ENCODE assay signal across 8 cellular contexts in genomic region chr6:28080631-28081485, GRCh38.
DNase-seq lines count a peak whose midpoint lies in the region; ATAC-seq lines count a peak whose summit lies in the region.

No MANE protein-coding gene starts in this region.

- H3K4me1 Mint-ChIP-seq in central memory CD8-positive, alpha-beta T cell: peaks cover 20% of the 10 kb centered on the region

- H3K27me3 Mint-ChIP-seq in central memory CD8-positive, alpha-beta T cell: no peaks in the 10 kb centered on the region

- no peaks in the 10 kb centered on the region for H3K9me3 Mint-ChIP-seq in central memory CD8-positive, alpha-beta T cell

- DNase-seq in AG08396 (ENCODE audit: low spot score) (peak; percentile 93), NCI-H226 (peak; percentile 78), inferior parietal cortex (ENCODE audit: extremely low spot score) (peak; percentile 99), smooth muscle cell of the brain vasculature (ENCODE audit: low read depth, low spot score) (peak; percentile 96)
- peak; percentile 79 for DNase-seq in activated CD4-positive, CD25-positive, alpha-beta regulatory T cell treated with anti-CD3 and anti-CD28 coated beads, Interleukin-2, amount 50 U/mL, for 16 hours (ENCODE audit: low read depth, low spot score)
- DNase-seq in central memory CD8-positive, alpha-beta T cell (ENCODE audit: low spot score in 2 of 2): peak; percentile 90 to 92

- H3K4me3 Mint-ChIP-seq in central memory CD8-positive, alpha-beta T cell: peak overlapping the region; percentile 75

- peak overlapping the region; percentile 89 for H3K27ac Mint-ChIP-seq in central memory CD8-positive, alpha-beta T cell (ENCODE audit: low read depth)

- ATAC-seq in GM19025 (IDR thresholded peaks at IDR 0.05; ENCODE audit: low read depth, unreplicated experiment) (peak; percentile 72), HG03280 (IDR thresholded peaks at IDR 0.05; ENCODE audit: unreplicated experiment) (peak; percentile 76)
- ATAC-seq in central memory CD8-positive, alpha-beta T cell (replicated peaks; ENCODE audit: extremely low read depth, poor library complexity, severe bottlenecking): peak; percentile 80

- peaks cover 22% of the 10 kb centered on the region for H3K36me3 Mint-ChIP-seq in central memory CD8-positive, alpha-beta T cell (ENCODE audit: insufficient read depth)

Comparison
In these comparisons a context has a peak if more than half of its experiments do, and no peak if none do; other contexts are left out.
1. Peak in every context shown above with its lines: DNase-seq and ATAC-seq.